23 cellular contexts compared by ENCODE assay signal in genomic region chr1:77961392-77961791, GRCh38. TPM values are rescaled to one million over a fixed set of nuclear protein-coding genes. Genes with fewer than 3 reads are reported as not detected.
DNase-seq lines count a peak whose midpoint lies in the region; ATAC-seq, FAIRE-seq and TF ChIP-seq lines count a peak whose summit lies in the region.
"Had no signal": no experiment of that assay in that cellular context is flagged by ENCODE, and none has a peak within 500 bp of the region (broad histone marks: within the 10 kb centered on the region; RNA-seq: fewer than 3 reads in every experiment).

No MANE protein-coding gene starts in this region.

- BruUV-seq in HepG2 (replicated peaks; lab: Mats Ljungman, UMichigan) = no TSS peak

- H3K9me3 ChIP-seq in HepG2 (ENCODE audit: low read length) = no peaks in the 10 kb centered on the region
- no peaks in the 10 kb centered on the region for H3K9me3 ChIP-seq in right lobe of liver
- H3K9me3 ChIP-seq: Peyer's patch, SJSA1, tibial artery had no signal

- no peak overlapping the region for H3K4me2 ChIP-seq in HepG2 (ENCODE audit: low read depth, low read length)

- peaks cover 4% of the 10 kb centered on the region; the same call in 1 of the 2 replicates for H4K20me1 ChIP-seq in HepG2 (ENCODE audit: insufficient read depth, low read length)

- peak overlapping the region; percentile 28 for H3K27ac Mint-ChIP-seq in activated T-helper 2 cell treated with anti-CD3 and anti-CD28 coated beads, Interferon-gamma antibody, Interleukin-2, Interleukin-4, amounts not matched to agents 10 μg/mL and 5 μg/mL and 100 μg/mL, durations not matched to agents 14 hours and 24 hours and 36 hours
- peak overlapping the region; percentile 43 to 58 for H3K27ac Mint-ChIP-seq in stimulated activated naive CD8-positive, alpha-beta T cell treated with anti-CD3 and anti-CD28 coated beads, Interleukin-15, amount 100 ng/mL, for 72 hours
- no peak overlapping the region for H3K27ac Mint-ChIP-seq in mesothelial cell of epicardium
- H3K27ac Mint-ChIP-seq: T-helper 1 cell treated with Interleukin-12 subunit alpha and Interleukin-12 subunit beta and Interleukin-4 antibody, amounts not matched to agents 30 μg/mL and 1 μg/mL, for 36 hours had no signal

- CTCF ChIA-PET in HepG2 (lab: Yijun Ruan, JAX; ENCODE audit: low intra/inter-chr PET ratio, low total read pairs) = no interaction called here

- 79% methylated on average over 2 of the region's 2 CpGs for WGBS in HepG2 (ENCODE audit: low lambda C conversion rate)
- WGBS in right lobe of liver (ENCODE audit: insufficient coverage, low coverage, low lambda C conversion rate, missing lambda C conversion rate) = 79% methylated on average over 2 of the region's 2 CpGs

- H3K36me3 Mint-ChIP-seq in activated T-helper 2 cell treated with anti-CD3 and anti-CD28 coated beads, Interferon-gamma antibody, Interleukin-2, Interleukin-4, amounts not matched to agents 10 μg/mL and 5 μg/mL and 100 μg/mL, durations not matched to agents 14 hours and 24 hours and 36 hours (ENCODE audit: low read depth) = peaks cover 87% of the 10 kb centered on the region
- H3K36me3 Mint-ChIP-seq in mesothelial cell of epicardium = peaks cover 64% of the 10 kb centered on the region

- DNase-seq in HepG2 (ENCODE audit: low spot score) (no peak), right lobe of liver (no peak), kidney tubule cell (ENCODE audit: low spot score) (peak; percentile 55), mesothelial cell of epicardium (ENCODE audit: low spot score in 2 of 2, unreplicated experiment in 2 of 2) (no peak)
- DNase-seq in activated T-helper 2 cell treated with anti-CD3 and anti-CD28 coated beads, Interferon-gamma antibody, Interleukin-2, Interleukin-4, amounts not matched to agents 10 μg/mL and 5 μg/mL and 100 μg/mL, durations not matched to agents 14 hours and 24 hours and 36 hours (ENCODE audit: low spot score) = no peak
- no peak for DNase-seq in stimulated activated naive CD8-positive, alpha-beta T cell treated with anti-CD3 and anti-CD28 coated beads, Interleukin-15, amount 100 ng/mL, for 72 hours
- DNase-seq: activated CD4-positive, alpha-beta T cell treated with anti-CD3 and anti-CD28 coated beads, Interleukin-2, amount 50 U/mL, for 48 hours; anterior cingulate cortex; CD4-positive, alpha-beta memory T cell; central memory CD4-positive, alpha-beta T cell; KBM-7; left ventricle myocardium superior; NCI-H2171; NCI-H524 treated with DMSO at 0.1 percent for 48 hours; Peyer's patch; stimulated activated CD4-positive, alpha-beta T cell treated with anti-CD3 and anti-CD28 coated beads, Interleukin-2, amount 100 ng/mL, for 48 hours; stimulated activated naive CD4-positive, alpha-beta T cell treated with Interleukin-2 at 50 U/mL for 16 hours; tibial artery had no signal

- H3K4me3 Mint-ChIP-seq in activated T-helper 2 cell treated with anti-CD3 and anti-CD28 coated beads, Interferon-gamma antibody, Interleukin-2, Interleukin-4, amounts not matched to agents 10 μg/mL and 5 μg/mL and 100 μg/mL, durations not matched to agents 14 hours and 24 hours and 36 hours (ENCODE audit: low read depth) = no peak overlapping the region
- no peak overlapping the region for H3K4me3 Mint-ChIP-seq in stimulated activated naive CD8-positive, alpha-beta T cell treated with anti-CD3 and anti-CD28 coated beads, Interleukin-15, amount 100 ng/mL, for 72 hours
- no peak overlapping the region for H3K4me3 Mint-ChIP-seq in mesothelial cell of epicardium
- H3K4me3 Mint-ChIP-seq: T-helper 1 cell treated with Interleukin-12 subunit alpha and Interleukin-12 subunit beta and Interleukin-4 antibody, amounts not matched to agents 30 μg/mL and 1 μg/mL, for 36 hours had no signal

- no peaks in the 10 kb centered on the region for H3K9me3 Mint-ChIP-seq in activated T-helper 2 cell treated with anti-CD3 and anti-CD28 coated beads, Interferon-gamma antibody, Interleukin-2, Interleukin-4, amounts not matched to agents 10 μg/mL and 5 μg/mL and 100 μg/mL, durations not matched to agents 14 hours and 24 hours and 36 hours
- no peaks in the 10 kb centered on the region for H3K9me3 Mint-ChIP-seq in stimulated activated naive CD8-positive, alpha-beta T cell treated with anti-CD3 and anti-CD28 coated beads, Interleukin-15, amount 100 ng/mL, for 72 hours
- H3K9me3 Mint-ChIP-seq in mesothelial cell of epicardium = no peaks in the 10 kb centered on the region
- H3K9me3 Mint-ChIP-seq: T-helper 1 cell treated with Interleukin-12 subunit alpha and Interleukin-12 subunit beta and Interleukin-4 antibody, amounts not matched to agents 30 μg/mL and 1 μg/mL, for 36 hours had no signal

- peaks cover 23% of the 10 kb centered on the region for H3K79me2 ChIP-seq in HepG2 (ENCODE audit: insufficient read depth, low read length)

- no peak for TF ChIP-seq RAD21 in HepG2 (CRISPR knock-in tag; IDR thresholded peaks at IDR 0.05)

- no peak for FAIRE-seq in HepG2 (lab: Jason Lieb, UNC)
- FAIRE-seq: endothelial cell of umbilical vein had no signal

- no peaks in the 10 kb centered on the region for H3K27me3 Mint-ChIP-seq in activated T-helper 2 cell treated with anti-CD3 and anti-CD28 coated beads, Interferon-gamma antibody, Interleukin-2, Interleukin-4, amounts not matched to agents 10 μg/mL and 5 μg/mL and 100 μg/mL, durations not matched to agents 14 hours and 24 hours and 36 hours (ENCODE audit: low read depth)
- no peaks in the 10 kb centered on the region for H3K27me3 Mint-ChIP-seq in stimulated activated naive CD8-positive, alpha-beta T cell treated with anti-CD3 and anti-CD28 coated beads, Interleukin-15, amount 100 ng/mL, for 72 hours
- H3K27me3 Mint-ChIP-seq in mesothelial cell of epicardium (ENCODE audit: low read depth) = no peaks in the 10 kb centered on the region
- H3K27me3 Mint-ChIP-seq: CD4-positive, alpha-beta memory T cell had no signal

- H3K27ac ChIP-seq in HepG2 (ENCODE audit: extremely low read length, insufficient read depth, low read length) (no peak overlapping the region), right lobe of liver (no peak overlapping the region)
- H3K27ac ChIP-seq: Peyer's patch, SJSA1, skin epidermis, tibial artery had no signal

- TF ChIP-seq CTCF in HepG2 (CRISPR knock-in tag; IDR thresholded peaks at IDR 0.05) = no peak
- TF ChIP-seq CTCF in right lobe of liver (IDR thresholded peaks at IDR 0.05) = no peak
- TF ChIP-seq CTCF in mesothelial cell of epicardium (IDR thresholded peaks at IDR 0.05; ENCODE audit: unreplicated experiment) = no peak

- no peak overlapping the region for H3K9ac ChIP-seq in HepG2 (ENCODE audit: insufficient read depth, low read depth, low read length)

- intact Hi-C loops in HepG2 (cut with micrococcal nuclease; ENCODE audit: unreplicated experiment) = no loop called here
- intact Hi-C loops in right lobe of liver (cut with DNase I) = no loop called here
- intact Hi-C loops in activated T-helper 2 cell treated with anti-CD3 and anti-CD28 coated beads, Interferon-gamma antibody, Interleukin-2, Interleukin-4, amounts not matched to agents 10 μg/mL and 5 μg/mL and 100 μg/mL, durations not matched to agents 14 hours and 24 hours and 36 hours (cut with micrococcal nuclease) = loop anchor here (2.0 kb wide), 1 partner anchor 17 kb away; the partner anchor contains the start of gene FUBP1

- POLR2A ChIA-PET in HepG2 (lab: Yijun Ruan, JAX) = no interaction called here

- ATAC-seq in HepG2 (no peak), right lobe of liver (no peak), GM21576 (IDR thresholded peaks at IDR 0.05; ENCODE audit: unreplicated experiment) (no peak)
- ATAC-seq in stimulated activated naive CD8-positive, alpha-beta T cell treated with anti-CD3 and anti-CD28 coated beads, Interleukin-15, amount 100 ng/mL, for 72 hours = no peak
- ATAC-seq: left ventricle myocardium superior had no signal

- in situ Hi-C loops in HepG2 (cut with HindIII; ENCODE audit: extremely low pct_ligation_motif_present, low pct_unique_long_range_greater_than_20kb) = no loop called here

- peaks cover 33 to 93% of the 10 kb centered on the region in 2 experiments for H3K36me3 ChIP-seq in HepG2 (replicated peaks in 1 of 2; ENCODE audit: control insufficient read depth in 1 of 2, insufficient read depth in 2 of 2, low read length in 2 of 2)
- peaks cover 27 to 95% (median 70%) of the 10 kb centered on the region in 4 donors for H3K36me3 ChIP-seq in right lobe of liver

- H2AFZ ChIP-seq in HepG2 (ENCODE audit: low read length) = no peak overlapping the region

- H3K27me3 ChIP-seq in HepG2 (ENCODE audit: control insufficient read depth in 1 of 2, insufficient read depth in 2 of 2, low read length in 2 of 2) (no peaks in the 10 kb centered on the region), right lobe of liver (no peaks in the 10 kb centered on the region)
- H3K27me3 ChIP-seq: Peyer's patch, SJSA1, tibial artery had no signal

- H3K4me1 ChIP-seq in HepG2 (ENCODE audit: insufficient read depth, low read length) (peaks cover 16% of the 10 kb centered on the region), right lobe of liver (no peaks in the 10 kb centered on the region)
- H3K4me1 ChIP-seq: Peyer's patch, tibial artery had no signal

- TF ChIP-seq POLR2A in HepG2 (IDR thresholded peaks at IDR 0.05; ENCODE audit: insufficient read depth in 1 of 2, low read depth in 2 of 2, low read length in 2 of 2) (0 out of 4 replicates have a peak, but pooled peaks of 1 of the 2 experiments have one; percentile 24), right lobe of liver (IDR thresholded peaks at IDR 0.05) (no peak)

- no peak overlapping the region for H3K4me3 ChIP-seq in HepG2 (replicated peaks in 1 of 3; ENCODE audit: insufficient read depth in 1 of 3, low read depth in 2 of 3, low read length in 3 of 3)
- H3K4me3 ChIP-seq in right lobe of liver = no peak overlapping the region
- H3K4me3 ChIP-seq: Peyer's patch, SJSA1, skin epidermis, tibial artery had no signal

- H3K4me1 Mint-ChIP-seq in activated T-helper 2 cell treated with anti-CD3 and anti-CD28 coated beads, Interferon-gamma antibody, Interleukin-2, Interleukin-4, amounts not matched to agents 10 μg/mL and 5 μg/mL and 100 μg/mL, durations not matched to agents 14 hours and 24 hours and 36 hours (ENCODE audit: low read depth) = peaks cover 20% of the 10 kb centered on the region
- peaks cover 41% of the 10 kb centered on the region for H3K4me1 Mint-ChIP-seq in stimulated activated naive CD8-positive, alpha-beta T cell treated with anti-CD3 and anti-CD28 coated beads, Interleukin-15, amount 100 ng/mL, for 72 hours
- H3K4me1 Mint-ChIP-seq in mesothelial cell of epicardium = no peaks in the 10 kb centered on the region

- TF ChIP-seq EP300 in HepG2 (IDR thresholded peaks at IDR 0.05; ENCODE audit: low read depth in 2 of 2, low read length in 2 of 2) = no peak
- TF ChIP-seq EP300 in HepG2 (CRISPR knock-in tag; IDR thresholded peaks at IDR 0.05; ENCODE audit: borderline replicate concordance) = no peak

RNA-seq across cellular contexts. Expression of gene FUBP1, which starts 17.5 kb away (rescaled TPM):
- total RNA-seq in HepG2 (2016; rRNA removed; fragmentation: Illumina TruSeq; extraction: Trizol) (166 and 192 TPM in 2 replicates), right lobe of liver (10 to 100 TPM; 21.7 to 38.5 (median 35.6) TPM), mesothelial cell of epicardium (287 to 291 TPM (median 288 TPM) in 3 replicates)
- 14.8 and 18.6 TPM in 2 replicates for total RNA-seq in HepG2 (2016; cell fraction: cytosol; rRNA removed; fragmentation: Illumina TruSeq; extraction: Trizol; ENCODE audit: low read depth)
- total RNA-seq in HepG2 (2016; cell fraction: insoluble cytoplasmic fraction; rRNA removed; fragmentation: Illumina TruSeq; extraction: Trizol) = 164 and 178 TPM in 2 replicates
- 33.3 and 42.9 TPM in 2 replicates for total RNA-seq in HepG2 (2016; cell fraction: membrane; rRNA removed; fragmentation: Illumina TruSeq; extraction: Trizol)
- total RNA-seq in HepG2 (2016; cell fraction: nucleus; rRNA removed; fragmentation: Illumina TruSeq; extraction: Trizol) = 243 and 259 TPM in 2 replicates
- 97.5 and 98.1 TPM in 2 replicates for polyA plus RNA-seq in HepG2 (2011; rRNA removed)
- 50.6 and 52.7 TPM in 2 replicates for polyA plus RNA-seq in HepG2 (2011; cell fraction: cytosol; rRNA removed)
- polyA plus RNA-seq in HepG2 (2011; cell fraction: nucleus; rRNA removed) = 159 and 189 TPM in 2 replicates
- 106 and 122 TPM in 2 replicates for polyA plus RNA-seq in HepG2 (2012)
- polyA plus RNA-seq in HepG2 (2016; cell fraction: cytosol; fragmentation: Illumina TruSeq; extraction: Trizol; ENCODE audit: low read depth) = 6.8 and 8.4 TPM in 2 replicates
- polyA plus RNA-seq in HepG2 (2016; cell fraction: insoluble cytoplasmic fraction; fragmentation: Illumina TruSeq; extraction: Trizol; ENCODE audit: low read depth) = 165 and 171 TPM in 2 replicates
- 18.5 and 22.5 TPM in 2 replicates for polyA plus RNA-seq in HepG2 (2016; cell fraction: membrane; fragmentation: Illumina TruSeq; extraction: Trizol; ENCODE audit: low read depth)
- 212 and 220 TPM in 2 replicates for polyA plus RNA-seq in HepG2 (2016; cell fraction: nucleus; fragmentation: Illumina TruSeq; extraction: Trizol; ENCODE audit: insufficient read depth, low read depth)
- 143 and 421 TPM in 2 replicates for polyA minus RNA-seq in HepG2 (2011; rRNA and poly(A)+ RNA removed; ENCODE audit: low replicate concordance)
- polyA minus RNA-seq in HepG2 (2011; cell fraction: cytosol; rRNA and poly(A)+ RNA removed) = 53.6 and 56.2 TPM in 2 replicates
- 426 and 458 TPM in 2 replicates for polyA minus RNA-seq in HepG2 (2011; cell fraction: nucleus; rRNA and poly(A)+ RNA removed)
- total RNA-seq in activated T-helper 2 cell treated with anti-CD3 and anti-CD28 coated beads, Interferon-gamma antibody, Interleukin-2, Interleukin-4, amounts not matched to agents 10 μg/mL and 5 μg/mL and 100 μg/mL, durations not matched to agents 14 hours and 24 hours and 36 hours = 262 and 269 TPM in 2 replicates

RNA-seq across cellular contexts. Expression of gene DNAJB4, which starts 43.3 kb away (rescaled TPM):
- total RNA-seq in HepG2 (2016; rRNA removed; fragmentation: Illumina TruSeq; extraction: Trizol) (18.6 and 25.7 TPM in 2 replicates), right lobe of liver (10 to 100 TPM; 10.9 to 21.7 (median 14.4) TPM), mesothelial cell of epicardium (43.6 to 48.0 TPM (median 47.8 TPM) in 3 replicates)
- total RNA-seq in HepG2 (2016; cell fraction: cytosol; rRNA removed; fragmentation: Illumina TruSeq; extraction: Trizol; ENCODE audit: low read depth) = 2.7 and 3.0 TPM in 2 replicates
- total RNA-seq in HepG2 (2016; cell fraction: insoluble cytoplasmic fraction; rRNA removed; fragmentation: Illumina TruSeq; extraction: Trizol) = 16.9 and 25.9 TPM in 2 replicates
- 5.7 and 9.7 TPM in 2 replicates for total RNA-seq in HepG2 (2016; cell fraction: membrane; rRNA removed; fragmentation: Illumina TruSeq; extraction: Trizol)
- total RNA-seq in HepG2 (2016; cell fraction: nucleus; rRNA removed; fragmentation: Illumina TruSeq; extraction: Trizol) = 14.1 and 15.4 TPM in 2 replicates
- polyA plus RNA-seq in HepG2 (2011; rRNA removed) = 3.0 and 4.4 TPM in 2 replicates
- 2.3 and 2.8 TPM in 2 replicates for polyA plus RNA-seq in HepG2 (2011; cell fraction: cytosol; rRNA removed)
- 4.2 and 4.7 TPM in 2 replicates for polyA plus RNA-seq in HepG2 (2011; cell fraction: nucleus; rRNA removed)
- 9.3 and 9.6 TPM in 2 replicates for polyA plus RNA-seq in HepG2 (2012)
- 0.76 and 1.0 TPM in 2 replicates for polyA plus RNA-seq in HepG2 (2016; cell fraction: cytosol; fragmentation: Illumina TruSeq; extraction: Trizol; ENCODE audit: low read depth)
- polyA plus RNA-seq in HepG2 (2016; cell fraction: insoluble cytoplasmic fraction; fragmentation: Illumina TruSeq; extraction: Trizol; ENCODE audit: low read depth) = 17.4 and 17.8 TPM in 2 replicates
- 2.1 and 2.3 TPM in 2 replicates for polyA plus RNA-seq in HepG2 (2016; cell fraction: membrane; fragmentation: Illumina TruSeq; extraction: Trizol; ENCODE audit: low read depth)
- polyA plus RNA-seq in HepG2 (2016; cell fraction: nucleus; fragmentation: Illumina TruSeq; extraction: Trizol; ENCODE audit: insufficient read depth, low read depth) = 14.1 and 15.4 TPM in 2 replicates
- 3.2 and 9.2 TPM in 2 replicates for polyA minus RNA-seq in HepG2 (2011; rRNA and poly(A)+ RNA removed; ENCODE audit: low replicate concordance)
- polyA minus RNA-seq in HepG2 (2011; cell fraction: cytosol; rRNA and poly(A)+ RNA removed) = 5.0 and 5.2 TPM in 2 replicates
- 15.8 and 16.3 TPM in 2 replicates for polyA minus RNA-seq in HepG2 (2011; cell fraction: nucleus; rRNA and poly(A)+ RNA removed)
- total RNA-seq in activated T-helper 2 cell treated with anti-CD3 and anti-CD28 coated beads, Interferon-gamma antibody, Interleukin-2, Interleukin-4, amounts not matched to agents 10 μg/mL and 5 μg/mL and 100 μg/mL, durations not matched to agents 14 hours and 24 hours and 36 hours = 12.5 and 14.6 TPM in 2 replicates
